Comparison of ENCODE assay signal across 8 cellular contexts in genomic region chr6:32894085-32895005, GRCh38. TPM values are rescaled to one million over a fixed set of nuclear protein-coding genes. Genes with fewer than 3 reads are reported as not detected.
DNase-seq lines count a peak whose midpoint lies in the region; ATAC-seq and TF ChIP-seq lines count a peak whose summit lies in the region.

No MANE protein-coding gene starts in this region.

- H3K9me3 Mint-ChIP-seq in activated T-cell treated with anti-CD3 and anti-CD28 coated beads, Interleukin-2, amount 50 U/mL, for 72 hours: no peaks in the 10 kb centered on the region
- H3K9me3 Mint-ChIP-seq in naive B cell: no peaks in the 10 kb centered on the region
- no peaks in the 10 kb centered on the region for H3K9me3 Mint-ChIP-seq in stimulated activated effector memory CD8-positive, alpha-beta T cell treated with anti-CD3 and anti-CD28 coated beads, Interleukin-12 subunit alpha, Interleukin-12 subunit beta, amount 100 ng/mL, for 72 hours

- DNase-seq in DMS79 (lab: John Stamatoyannopoulos, UW): peak; percentile 96
- DNase-seq in KG1 (lab: John Stamatoyannopoulos, UW): peak; percentile 83
- peak; percentile 95 to 97 for DNase-seq in activated T-cell treated with anti-CD3 and anti-CD28 coated beads, Interleukin-2, amount 50 U/mL, for 72 hours
- DNase-seq in fibroblast of gingiva (ENCODE audit: low read depth): peak; percentile 89
- peak; percentile 96 for DNase-seq in naive B cell
- peak; percentile 99 for DNase-seq in stimulated activated effector memory CD8-positive, alpha-beta T cell treated with anti-CD3 and anti-CD28 coated beads, Interleukin-12 subunit alpha, Interleukin-12 subunit beta, amount 100 ng/mL, for 72 hours (ENCODE audit: low spot score in 2 of 2)

- peaks cover 3 to 4% of the 10 kb centered on the region in 2 donors for H3K36me3 Mint-ChIP-seq in activated T-cell treated with anti-CD3 and anti-CD28 coated beads, Interleukin-2, amount 50 U/mL, for 72 hours (ENCODE audit: insufficient read depth in 2 of 2)
- H3K36me3 Mint-ChIP-seq in naive B cell: no peaks in the 10 kb centered on the region
- peaks cover 19% of the 10 kb centered on the region for H3K36me3 Mint-ChIP-seq in stimulated activated effector memory CD8-positive, alpha-beta T cell treated with anti-CD3 and anti-CD28 coated beads, Interleukin-12 subunit alpha, Interleukin-12 subunit beta, amount 100 ng/mL, for 72 hours

- ATAC-seq in GM21737 (IDR thresholded peaks at IDR 0.05; ENCODE audit: unreplicated experiment) (peak; percentile 86), naive B cell (ENCODE audit: low read depth in 2 of 2) (peak; percentile 95 to 97)
- ATAC-seq in activated T-cell treated with anti-CD3 and anti-CD28 coated beads, Interleukin-2, amount 50 U/mL, for 72 hours (replicated peaks in 1 of 2): peak; percentile 99
- ATAC-seq in stimulated activated effector memory CD8-positive, alpha-beta T cell treated with anti-CD3 and anti-CD28 coated beads, Interleukin-12 subunit alpha, Interleukin-12 subunit beta, amount 100 ng/mL, for 72 hours: peak; percentile 99

- H3K27me3 Mint-ChIP-seq in activated T-cell treated with anti-CD3 and anti-CD28 coated beads, Interleukin-2, amount 50 U/mL, for 72 hours (ENCODE audit: low read depth): no peaks in the 10 kb centered on the region
- no peaks in the 10 kb centered on the region for H3K27me3 Mint-ChIP-seq in naive B cell

- peaks cover 32% of the 10 kb centered on the region for H3K4me1 Mint-ChIP-seq in activated T-cell treated with anti-CD3 and anti-CD28 coated beads, Interleukin-2, amount 50 U/mL, for 72 hours (ENCODE audit: low read depth)
- H3K4me1 Mint-ChIP-seq in naive B cell: peaks cover 55 to 80% (median 75%) of the 10 kb centered on the region in 3 donors
- peaks cover 43% of the 10 kb centered on the region for H3K4me1 Mint-ChIP-seq in stimulated activated effector memory CD8-positive, alpha-beta T cell treated with anti-CD3 and anti-CD28 coated beads, Interleukin-12 subunit alpha, Interleukin-12 subunit beta, amount 100 ng/mL, for 72 hours

- H3K4me3 Mint-ChIP-seq in activated T-cell treated with anti-CD3 and anti-CD28 coated beads, Interleukin-2, amount 50 U/mL, for 72 hours: peak overlapping the region; percentile 96 to 97
- peak overlapping the region; percentile 89 to 100 (median 98) for H3K4me3 Mint-ChIP-seq in naive B cell
- H3K4me3 Mint-ChIP-seq in stimulated activated effector memory CD8-positive, alpha-beta T cell treated with anti-CD3 and anti-CD28 coated beads, Interleukin-12 subunit alpha, Interleukin-12 subunit beta, amount 100 ng/mL, for 72 hours: peak overlapping the region; percentile 92

- H3K27ac Mint-ChIP-seq in activated T-cell treated with anti-CD3 and anti-CD28 coated beads, Interleukin-2, amount 50 U/mL, for 72 hours: peak overlapping the region; percentile 91
- H3K27ac Mint-ChIP-seq in naive B cell: peak overlapping the region; percentile 90 to 99 (median 98)
- H3K27ac Mint-ChIP-seq in stimulated activated effector memory CD8-positive, alpha-beta T cell treated with anti-CD3 and anti-CD28 coated beads, Interleukin-12 subunit alpha, Interleukin-12 subunit beta, amount 100 ng/mL, for 72 hours: peak overlapping the region; percentile 93

TF ChIP-seq in PFSK-1, 5 proteins besides CTCF, POLR2A, EP300 and RAD21:
- TF ChIP-seq REST (IDR thresholded peaks at IDR 0.05; ENCODE audit: insufficient read depth in 1 of 2, low read depth in 2 of 2, low read length in 2 of 2): no peak
- no peak for TF ChIP-seq FOXP2 (optimal IDR thresholded peaks at IDR 0.05; ENCODE audit: borderline replicate concordance, extremely low read depth, extremely low read length, insufficient read depth)
- TF ChIP-seq POLR2AphosphoS5 (IDR thresholded peaks at IDR 0.05; ENCODE audit: low read depth, low read length): peak; percentile 58; the same call in 1 of the 2 replicates
- TF ChIP-seq SIN3A (IDR thresholded peaks at IDR 0.05; ENCODE audit: borderline replicate concordance, insufficient read depth, low read length): no peak
- TF ChIP-seq TAF1 (IDR thresholded peaks at IDR 0.05; ENCODE audit: borderline replicate concordance, insufficient read depth, low read length): 0 out of 2 replicates have a peak, but pooled peaks have one; percentile 49

RNA-seq across cellular contexts. Expression of gene PSMB9, which starts 40.4 kb away (rescaled TPM):
- polyA plus RNA-seq in PFSK-1 (2012; ENCODE audit: insufficient read length, low read depth): not detected
- total RNA-seq in activated T-cell treated with anti-CD3 and anti-CD28 coated beads, Interleukin-2, amount 50 U/mL, for 72 hours: 100 to 1,000 TPM; 271 to 299 TPM
- polyA plus RNA-seq in naive B cell (ENCODE audit: low read depth in 6 of 6): 100 to 1,000 TPM; 347 to 677 (median 445) TPM

RNA-seq across cellular contexts. Expression of gene TAP1, which starts 40.8 kb away (rescaled TPM):
- 1.9 TPM for polyA plus RNA-seq in PFSK-1 (2012; ENCODE audit: insufficient read length, low read depth)
- 100 to 1,000 TPM; 328 to 373 TPM for total RNA-seq in activated T-cell treated with anti-CD3 and anti-CD28 coated beads, Interleukin-2, amount 50 U/mL, for 72 hours
- polyA plus RNA-seq in naive B cell (ENCODE audit: low read depth in 6 of 6): 100 to 1,000 TPM; 106 to 215 (median 145) TPM

RNA-seq across cellular contexts. Expression of gene HLA-DMB, which starts 46.5 kb away (rescaled TPM):
- not detected for polyA plus RNA-seq in PFSK-1 (2012; ENCODE audit: insufficient read length, low read depth)
- total RNA-seq in activated T-cell treated with anti-CD3 and anti-CD28 coated beads, Interleukin-2, amount 50 U/mL, for 72 hours: 1 to 10 TPM; 3.4 to 3.6 TPM
- polyA plus RNA-seq in naive B cell (ENCODE audit: low read depth in 6 of 6): 1,000 to 10,000 TPM; 1,171 to 1,354 (median 1,198) TPM

RNA-seq across cellular contexts. Expression of gene PSMB8, which starts 50.5 kb away (rescaled TPM):
- 0.41 TPM for polyA plus RNA-seq in PFSK-1 (2012; ENCODE audit: insufficient read length, low read depth)
- total RNA-seq in activated T-cell treated with anti-CD3 and anti-CD28 coated beads, Interleukin-2, amount 50 U/mL, for 72 hours: 100 to 1,000 TPM; 301 to 305 TPM
- polyA plus RNA-seq in naive B cell (ENCODE audit: low read depth in 6 of 6): 100 to 1,000 TPM; 297 to 462 (median 380) TPM

RNA-seq across cellular contexts. Expression of gene TAP2, which starts 55.8 kb away (rescaled TPM):
- 49.3 TPM for polyA plus RNA-seq in PFSK-1 (2012; ENCODE audit: insufficient read length, low read depth)
- 100 to 1,000 TPM; 117 to 127 TPM for total RNA-seq in activated T-cell treated with anti-CD3 and anti-CD28 coated beads, Interleukin-2, amount 50 U/mL, for 72 hours
- 10 to 100 TPM; 18.2 to 33.0 (median 25.4) TPM for polyA plus RNA-seq in naive B cell (ENCODE audit: low read depth in 6 of 6)

Comparison
In these comparisons a context has a peak if more than half of its experiments do, and no peak if none do; other contexts are left out.
1. Peak in every context shown above with its lines: DNase-seq and ATAC-seq.